ENCODE assay signal across 12 cellular contexts in the genomic region with DNA sequence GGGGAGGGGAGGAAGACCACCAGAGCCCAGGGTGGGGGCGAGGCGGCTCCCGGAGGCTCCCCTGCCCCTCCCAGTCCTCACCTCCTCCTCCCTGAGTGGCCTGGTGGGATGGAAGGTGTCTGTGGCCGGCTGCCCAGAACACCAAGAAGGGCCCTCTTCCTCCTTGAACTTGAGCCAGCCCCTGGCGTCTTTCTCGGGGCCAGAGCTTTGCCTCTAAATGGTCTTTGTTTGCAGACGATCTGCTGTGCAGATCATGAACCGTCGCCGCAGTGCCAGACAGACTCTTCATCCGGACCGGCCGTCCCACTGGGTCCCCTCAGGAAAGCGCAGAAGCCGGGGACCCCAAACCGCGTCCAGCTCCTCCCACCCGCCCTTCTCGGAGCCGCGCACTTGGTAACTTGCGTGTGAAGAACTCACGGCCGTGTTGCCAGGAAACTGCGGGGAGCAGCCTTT. TPM values are rescaled to one million over a fixed set of nuclear protein-coding genes. Genes with fewer than 3 reads are reported as not detected.
DNase-seq lines count a peak whose midpoint lies in the region; ATAC-seq and TF ChIP-seq lines count a peak whose summit lies in the region.
"Had no signal": no experiment of that assay in that cellular context is flagged by ENCODE, and none has a peak within 500 bp of the region (broad histone marks: within the 10 kb centered on the region; RNA-seq: fewer than 3 reads in every experiment).

No MANE protein-coding gene starts in this region.

- peak overlapping the region; percentile 45 for H2AFZ ChIP-seq in fibroblast of lung (ENCODE audit: low read length)

- no peak for ATAC-seq in GM21360 (IDR thresholded peaks at IDR 0.05; ENCODE audit: unreplicated experiment)
- ATAC-seq: stimulated activated naive CD8-positive, alpha-beta T cell treated with anti-CD3 and anti-CD28 coated beads, Interleukin-15, Interleukin-2, amounts not matched to agents 100 U/mL and 50 U/mL, for 24 hours had no signal

- 50% methylated on average over 25 of the region's 25 CpGs for WGBS in prostate gland

- no peak overlapping the region for H3K9ac ChIP-seq in fibroblast of lung (ENCODE audit: insufficient read depth, low read length)

- DNase-seq in DMS79 (lab: John Stamatoyannopoulos, UW) = peak; percentile 71
- peak; percentile 23 for DNase-seq in NCI-H2196 (lab: John Stamatoyannopoulos, UW; ENCODE audit: unreplicated experiment)
- DNase-seq in fibroblast of lung (ENCODE audit: low read depth in 2 of 2) = peak; percentile 26 to 30
- peak; percentile 17 for DNase-seq in prostate gland (ENCODE audit: low spot score)
- DNase-seq in stimulated activated CD4-positive, alpha-beta T cell treated with anti-CD3 and anti-CD28 coated beads, Interleukin-2, amount 100 ng/mL, for 48 hours = no peak
- no peak for DNase-seq in activated gamma-delta T cell (lab: John Stamatoyannopoulos, UW)
- no peak for DNase-seq in NAMALWA (ENCODE audit: low spot score)
- DNase-seq: activated CD4-positive, alpha-beta T cell treated with anti-CD3 and anti-CD28 coated beads, Interleukin-2, amount 50 U/mL, for 4 hours; Kasumi-1; mesendoderm; stimulated activated naive CD8-positive, alpha-beta T cell treated with anti-CD3 and anti-CD28 coated beads, Interleukin-15, Interleukin-2, amounts not matched to agents 100 U/mL and 50 U/mL, for 24 hours had no signal

- no peaks in the 10 kb centered on the region for H4K20me1 ChIP-seq in fibroblast of lung (ENCODE audit: control insufficient read depth, extremely low read depth, insufficient read depth, low read length)

- H3K36me3 ChIP-seq in fibroblast of lung (ENCODE audit: control insufficient read depth, insufficient read depth, low read length) (no peaks in the 10 kb centered on the region), prostate gland (no peaks in the 10 kb centered on the region)

- no peaks in the 10 kb centered on the region for H3K27me3 ChIP-seq in fibroblast of lung (ENCODE audit: control insufficient read depth, insufficient read depth, low read length)
- H3K27me3 ChIP-seq in prostate gland (replicated peaks; ENCODE audit: insufficient read depth) = no peaks in the 10 kb centered on the region

- H3K79me2 ChIP-seq in fibroblast of lung (ENCODE audit: control insufficient read depth, insufficient read depth, low read length) = no peaks in the 10 kb centered on the region

- intact Hi-C loops in prostate gland (cut with DNase I) = no loop called here

- H3K4me3 ChIP-seq in fibroblast of lung (replicated peaks in 1 of 4; ENCODE audit: control extremely low read depth in 1 of 4, insufficient read depth in 1 of 4, low read depth in 3 of 4, low read length in 4 of 4) (peak overlapping the region in 3 of 4 experiments; percentile 11 to 55 (median 50)), prostate gland (peak overlapping the region in 1 of 2 donors; percentile 10)

- no peak for TF ChIP-seq POLR2A in prostate gland (IDR thresholded peaks at IDR 0.05)

- peak overlapping the region; percentile 75 for H3K4me2 ChIP-seq in fibroblast of lung (ENCODE audit: extremely low read depth, insufficient read depth, low read length)

- TF ChIP-seq CTCF in fibroblast of lung (conservative IDR thresholded peaks at IDR 0.05 in 1 of 2, IDR thresholded peaks at IDR 0.05 in 1 of 2; ENCODE audit: low read depth in 1 of 2, low read length in 2 of 2) (no peak), prostate gland (IDR thresholded peaks at IDR 0.05) (no peak)

- H3K9me3 ChIP-seq in fibroblast of lung (ENCODE audit: control insufficient read depth, insufficient read depth, low read depth, low read length) (no peaks in the 10 kb centered on the region), prostate gland (no peaks in the 10 kb centered on the region)

- H3K27ac ChIP-seq in fibroblast of lung (ENCODE audit: insufficient read depth, low read length) (no peak overlapping the region), prostate gland (peak overlapping the region in 1 of 2 donors; percentile 19)

- H3K4me1 ChIP-seq in fibroblast of lung (ENCODE audit: control insufficient read depth, extremely low read depth, insufficient read depth, low read length) (no peaks in the 10 kb centered on the region), prostate gland (replicated peaks) (no peaks in the 10 kb centered on the region)

RNA-seq across cellular contexts. Expression of gene PTGR3, which starts 41.2 kb away (rescaled TPM):
- total RNA-seq in fibroblast of lung (5.6 and 6.8 TPM in 2 replicates), prostate gland (10 to 100 TPM; 25.6 to 32.2 TPM)
- 18.1 and 25.1 TPM in 2 replicates for polyA plus RNA-seq in fibroblast of lung
- polyA plus RNA-seq in fibroblast of lung (2012) = 13.4 and 15.5 TPM in 2 replicates
- polyA minus RNA-seq in fibroblast of lung (ENCODE audit: low replicate concordance) = 48.2 and 53.2 TPM in 2 replicates

RNA-seq across cellular contexts. Expression of gene TSHZ1, which starts 42.8 kb away (rescaled TPM):
- total RNA-seq in fibroblast of lung = 3.9 and 4.3 TPM in 2 replicates
- 3.1 and 4.3 TPM in 2 replicates for polyA plus RNA-seq in fibroblast of lung
- polyA plus RNA-seq in fibroblast of lung (2012) = 5.8 and 9.9 TPM in 2 replicates
- polyA minus RNA-seq in fibroblast of lung (ENCODE audit: low replicate concordance) = 8.0 and 9.0 TPM in 2 replicates
- total RNA-seq in prostate gland = 10 to 100 TPM; 18.2 to 48.6 TPM

Comparison
In these comparisons a context has a peak if more than half of its experiments do, and no peak if none do; other contexts are left out.
1. DNase-seq: peak in DMS79 (single experiment), NCI-H2196 (single experiment), fibroblast of lung (2 of 2) and prostate gland (single experiment); none in stimulated activated CD4-positive, alpha-beta T cell treated with anti-CD3 and anti-CD28 coated beads, Interleukin-2, amount 100 ng/mL, for 48 hours (0 of 2), activated gamma-delta T cell (single experiment) and NAMALWA (single experiment).